8 cellular contexts compared by ENCODE assay signal in genomic region chr18:9771261-9771976, GRCh38.
A peak's percentile ranks its signal among the peaks of the same experiment; 100 is the strongest.
DNase-seq lines count a peak whose midpoint lies in the region; ATAC-seq and TF ChIP-seq lines count a peak whose summit lies in the region.

No MANE protein-coding gene starts in this region.

- H3K36me3 ChIP-seq in naive thymus-derived CD4-positive, alpha-beta T cell (ENCODE audit: control insufficient read depth in 2 of 3, insufficient read depth in 3 of 3, low read length in 3 of 3): no peaks in the 10 kb centered on the region

- H3K14ac ChIP-seq in H9 (ENCODE audit: insufficient read depth, low read length): no peak overlapping the region

- H2BK12ac ChIP-seq in H9 (ENCODE audit: insufficient read length, low read depth, low read length): no peak overlapping the region

- no peak overlapping the region for H3K9ac ChIP-seq in H9 (ENCODE audit: extremely low read depth, insufficient read length, low read length)

- ATAC-seq in naive thymus-derived CD4-positive, alpha-beta T cell: peak; percentile 75
- ATAC-seq in stimulated activated effector memory CD8-positive, alpha-beta T cell treated with anti-CD3 and anti-CD28 coated beads, Interleukin-12 subunit alpha, Interleukin-12 subunit beta, amount 100 ng/mL, for 72 hours: peak; percentile 62

- no peak overlapping the region for H2BK120ac ChIP-seq in H9 (ENCODE audit: low read depth, low read length, poor library complexity, severe bottlenecking)

- no peak overlapping the region for H3K4me2 ChIP-seq in H9 (ENCODE audit: insufficient read depth, insufficient read length, low read length)

- H3K79me1 ChIP-seq in H9 (ENCODE audit: insufficient read depth, low read depth, low read length, poor library complexity, severe bottlenecking): no peaks in the 10 kb centered on the region

- no CpG with 5 or more reads among the region's 18 CpGs for WGBS in H9 (ENCODE audit: extremely low coverage, insufficient read length, low lambda C conversion rate)

- CTCF ChIA-PET in naive thymus-derived CD4-positive, alpha-beta T cell (lab: Charles Lee): no interaction called here

- no peaks in the 10 kb centered on the region for H3K27me3 ChIP-seq in H9 (ENCODE audit: insufficient read depth, low read length)
- H3K27me3 ChIP-seq in naive thymus-derived CD4-positive, alpha-beta T cell (ENCODE audit: control insufficient read depth in 2 of 2, insufficient read depth in 2 of 2, low read length in 2 of 2): no peaks in the 10 kb centered on the region

- H3K18ac ChIP-seq in H9 (ENCODE audit: insufficient read length, low read depth, low read length): no peak overlapping the region

- no peak overlapping the region for H4K91ac ChIP-seq in H9 (ENCODE audit: insufficient read length, low read depth, low read length)

- H3T11ph ChIP-seq in H9 (ENCODE audit: low read length): no peak overlapping the region

- H3K4ac ChIP-seq in H9 (ENCODE audit: low read depth, low read length): no peak overlapping the region

- no peak overlapping the region for H2BK15ac ChIP-seq in H9 (ENCODE audit: low read depth, low read length)

- H3K36me3 Mint-ChIP-seq in H9 (ENCODE audit: insufficient read depth in 1 of 3, low read depth in 3 of 3): no peaks in the 10 kb centered on the region; a peak in 1 of 7 replicates
- no peaks in the 10 kb centered on the region for H3K36me3 Mint-ChIP-seq in naive thymus-derived CD4-positive, alpha-beta T cell
- no peaks in the 10 kb centered on the region for H3K36me3 Mint-ChIP-seq in stimulated activated effector memory CD8-positive, alpha-beta T cell treated with anti-CD3 and anti-CD28 coated beads, Interleukin-12 subunit alpha, Interleukin-12 subunit beta, amount 100 ng/mL, for 72 hours

- no peaks in the 10 kb centered on the region for H3K23me2 ChIP-seq in H9 (ENCODE audit: insufficient read length, low read depth, low read length, poor library complexity, severe bottlenecking)

- H3K27ac Mint-ChIP-seq in H9: no peak overlapping the region
- no peak overlapping the region for H3K27ac Mint-ChIP-seq in naive thymus-derived CD4-positive, alpha-beta T cell
- H3K27ac Mint-ChIP-seq in stimulated activated effector memory CD8-positive, alpha-beta T cell treated with anti-CD3 and anti-CD28 coated beads, Interleukin-12 subunit alpha, Interleukin-12 subunit beta, amount 100 ng/mL, for 72 hours: no peak overlapping the region

- intact Hi-C loops in naive thymus-derived CD4-positive, alpha-beta T cell (cut with micrococcal nuclease): loop anchor here in 1 of 2 donors (1.0 kb wide), 1 partner anchor 159 kb away; no protein-coding TSS in a partner anchor

- H3K4me3 Mint-ChIP-seq in H9: no peak overlapping the region
- no peak overlapping the region for H3K4me3 Mint-ChIP-seq in naive thymus-derived CD4-positive, alpha-beta T cell
- no peak overlapping the region for H3K4me3 Mint-ChIP-seq in stimulated activated effector memory CD8-positive, alpha-beta T cell treated with anti-CD3 and anti-CD28 coated beads, Interleukin-12 subunit alpha, Interleukin-12 subunit beta, amount 100 ng/mL, for 72 hours

- peak; percentile 73 for DNase-seq in Daoy (ENCODE audit: low read depth)
- DNase-seq in H9: peak; percentile 89
- DNase-seq in NOMO-1 treated with DMSO at 0.1 percent for 48 hours (lab: John Stamatoyannopoulos, UW; ENCODE audit: unreplicated experiment): peak; percentile 89
- peak; percentile 26 for DNase-seq in activated T-cell treated with anti-CD3 and anti-CD28 coated beads for 4 hours
- peak; percentile 73 for DNase-seq in fibroblast of mammary gland (ENCODE audit: low read depth)
- peak in 7 of 9 donors; percentile 5 to 72 (median 24) for DNase-seq in naive thymus-derived CD4-positive, alpha-beta T cell
- DNase-seq in stimulated activated effector memory CD8-positive, alpha-beta T cell treated with anti-CD3 and anti-CD28 coated beads, Interleukin-12 subunit alpha, Interleukin-12 subunit beta, amount 100 ng/mL, for 72 hours (ENCODE audit: low spot score in 2 of 2): peak; percentile 54 to 77
- no peak for DNase-seq in NCI-H2081 treated with DMSO at 0.1 percent for 48 hours (lab: John Stamatoyannopoulos, UW)

- H2AK5ac ChIP-seq in H9 (ENCODE audit: insufficient read length, low read length): no peak overlapping the region

- no peak overlapping the region for H2BK5ac ChIP-seq in H9 (ENCODE audit: insufficient read length, low read length)

- no peak overlapping the region for H2AFZ ChIP-seq in H9 (ENCODE audit: low read length)

- no peak overlapping the region for H3K27ac ChIP-seq in H9 (ENCODE audit: insufficient read length, low read depth, low read length)
- no peak overlapping the region for H3K27ac ChIP-seq in naive thymus-derived CD4-positive, alpha-beta T cell (ENCODE audit: low read depth, low read length)

- peaks cover 3% of the 10 kb centered on the region; the same call in 1 of the 2 replicates for H3K27me3 Mint-ChIP-seq in H9 (ENCODE audit: low read depth)
- peaks cover 19 to 25% (median 25%) of the 10 kb centered on the region in 5 donors for H3K27me3 Mint-ChIP-seq in naive thymus-derived CD4-positive, alpha-beta T cell

- peak; percentile 98 for TF ChIP-seq CTCF in H9 (conservative IDR thresholded peaks at IDR 0.05)
- TF ChIP-seq CTCF in fibroblast of mammary gland (conservative IDR thresholded peaks at IDR 0.05; ENCODE audit: control insufficient read depth, insufficient read depth, low read depth, low read length): peak; percentile 97

- no peaks in the 10 kb centered on the region for H4K20me1 ChIP-seq in H9 (ENCODE audit: control insufficient read depth, insufficient read depth, insufficient read length)

- H3K4me3 ChIP-seq in fibroblast of mammary gland (ENCODE audit: control insufficient read depth, low read depth, low read length): no peak overlapping the region
- H3K4me3 ChIP-seq in naive thymus-derived CD4-positive, alpha-beta T cell (ENCODE audit: low read length): no peak overlapping the region

- POLR2A ChIA-PET in naive thymus-derived CD4-positive, alpha-beta T cell (lab: Charles Lee): no interaction called here

- peaks cover 29 to 30% of the 10 kb centered on the region in 2 experiments for H3K4me1 Mint-ChIP-seq in H9
- H3K4me1 Mint-ChIP-seq in naive thymus-derived CD4-positive, alpha-beta T cell: peaks cover 0 to 12% (median 0%) of the 10 kb centered on the region in 7 donors
- H3K4me1 Mint-ChIP-seq in stimulated activated effector memory CD8-positive, alpha-beta T cell treated with anti-CD3 and anti-CD28 coated beads, Interleukin-12 subunit alpha, Interleukin-12 subunit beta, amount 100 ng/mL, for 72 hours: no peaks in the 10 kb centered on the region

- H3K9me3 ChIP-seq in H9 (ENCODE audit: control insufficient read depth, low read depth, low read length): no peaks in the 10 kb centered on the region
- H3K9me3 ChIP-seq in naive thymus-derived CD4-positive, alpha-beta T cell (ENCODE audit: control insufficient read depth in 2 of 3, low read length in 3 of 3): no peaks in the 10 kb centered on the region

- H3K79me2 ChIP-seq in H9 (ENCODE audit: insufficient read depth, low read length): no peaks in the 10 kb centered on the region

- H3K4me1 ChIP-seq in H9 (ENCODE audit: insufficient read depth, low read length): no peaks in the 10 kb centered on the region
- no peaks in the 10 kb centered on the region for H3K4me1 ChIP-seq in naive thymus-derived CD4-positive, alpha-beta T cell (ENCODE audit: control insufficient read depth in 2 of 2, insufficient read depth in 2 of 2, low read length in 2 of 2)

- no peak overlapping the region for H3K56ac ChIP-seq in H9 (ENCODE audit: insufficient read length, low read depth, low read length)

- no peak overlapping the region for H4K8ac ChIP-seq in H9 (replicated peaks; ENCODE audit: insufficient read length, low read depth, low read length)

- H4K5ac ChIP-seq in H9 (ENCODE audit: insufficient read length, low read depth, low read length): no peak overlapping the region

- no peaks in the 10 kb centered on the region for H3K9me3 Mint-ChIP-seq in H9
- H3K9me3 Mint-ChIP-seq in naive thymus-derived CD4-positive, alpha-beta T cell: no peaks in the 10 kb centered on the region
- H3K9me3 Mint-ChIP-seq in stimulated activated effector memory CD8-positive, alpha-beta T cell treated with anti-CD3 and anti-CD28 coated beads, Interleukin-12 subunit alpha, Interleukin-12 subunit beta, amount 100 ng/mL, for 72 hours: no peaks in the 10 kb centered on the region

- no peak overlapping the region for H3K23ac ChIP-seq in H9 (ENCODE audit: insufficient read length, low read depth, low read length)

- no peak overlapping the region for H2BK20ac ChIP-seq in H9 (ENCODE audit: low read depth, low read length, poor library complexity, severe bottlenecking)
